Comparison of ENCODE assay signal across 1 cellular context in the genomic region with DNA sequence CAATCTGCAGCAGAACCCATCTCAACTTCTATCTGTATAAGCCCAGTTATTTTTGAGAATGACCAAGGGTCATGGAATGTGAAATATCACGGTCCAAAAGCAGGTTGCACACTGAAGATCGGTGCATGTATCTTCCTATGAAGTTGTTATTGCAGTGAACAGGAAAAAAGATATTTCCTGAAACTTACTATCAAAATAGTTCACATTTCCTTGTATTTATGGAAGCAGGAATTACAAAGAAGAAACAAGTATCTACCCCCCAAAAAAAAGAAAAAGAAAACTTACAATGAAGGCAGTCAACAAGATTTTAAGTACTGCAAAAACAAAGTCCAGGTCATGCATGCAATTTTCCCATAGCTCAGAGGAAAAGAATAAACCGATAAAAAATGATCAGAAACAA.
TF ChIP-seq lines count a peak whose summit lies in the region.

No MANE protein-coding gene starts in this region.

TF ChIP-seq in GM23338, 12 proteins besides CTCF, POLR2A, EP300 and RAD21 (continued from another document):
- no peak for TF ChIP-seq STAT1 (IDR thresholded peaks at IDR 0.05; ENCODE audit: unreplicated experiment)
- TF ChIP-seq EZH2phosphoT487 (IDR thresholded peaks at IDR 0.05; ENCODE audit: unreplicated experiment): no peak
- no peak for TF ChIP-seq CREB1 (CRISPR knock-in tag; IDR thresholded peaks at IDR 0.05; ENCODE audit: low read depth)
- no peak for TF ChIP-seq NANOG (IDR thresholded peaks at IDR 0.05; ENCODE audit: borderline replicate concordance)
- TF ChIP-seq, protein P1, sequence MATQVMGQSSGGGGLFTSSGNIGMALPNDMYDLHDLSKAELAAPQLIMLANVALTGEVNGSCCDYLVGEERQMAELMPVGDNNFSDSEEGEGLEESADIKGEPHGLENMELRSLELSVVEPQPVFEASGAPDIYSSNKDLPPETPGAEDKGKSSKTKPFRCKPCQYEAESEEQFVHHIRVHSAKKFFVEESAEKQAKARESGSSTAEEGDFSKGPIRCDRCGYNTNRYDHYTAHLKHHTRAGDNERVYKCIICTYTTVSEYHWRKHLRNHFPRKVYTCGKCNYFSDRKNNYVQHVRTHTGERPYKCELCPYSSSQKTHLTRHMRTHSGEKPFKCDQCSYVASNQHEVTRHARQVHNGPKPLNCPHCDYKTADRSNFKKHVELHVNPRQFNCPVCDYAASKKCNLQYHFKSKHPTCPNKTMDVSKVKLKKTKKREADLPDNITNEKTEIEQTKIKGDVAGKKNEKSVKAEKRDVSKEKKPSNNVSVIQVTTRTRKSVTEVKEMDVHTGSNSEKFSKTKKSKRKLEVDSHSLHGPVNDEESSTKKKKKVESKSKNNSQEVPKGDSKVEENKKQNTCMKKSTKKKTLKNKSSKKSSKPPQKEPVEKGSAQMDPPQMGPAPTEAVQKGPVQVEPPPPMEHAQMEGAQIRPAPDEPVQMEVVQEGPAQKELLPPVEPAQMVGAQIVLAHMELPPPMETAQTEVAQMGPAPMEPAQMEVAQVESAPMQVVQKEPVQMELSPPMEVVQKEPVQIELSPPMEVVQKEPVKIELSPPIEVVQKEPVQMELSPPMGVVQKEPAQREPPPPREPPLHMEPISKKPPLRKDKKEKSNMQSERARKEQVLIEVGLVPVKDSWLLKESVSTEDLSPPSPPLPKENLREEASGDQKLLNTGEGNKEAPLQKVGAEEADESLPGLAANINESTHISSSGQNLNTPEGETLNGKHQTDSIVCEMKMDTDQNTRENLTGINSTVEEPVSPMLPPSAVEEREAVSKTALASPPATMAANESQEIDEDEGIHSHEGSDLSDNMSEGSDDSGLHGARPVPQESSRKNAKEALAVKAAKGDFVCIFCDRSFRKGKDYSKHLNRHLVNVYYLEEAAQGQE (IDR thresholded peaks at IDR 0.05; ENCODE audit: unreplicated experiment): no peak
- TF ChIP-seq ZNF462 (CRISPR knock-in tag; IDR thresholded peaks at IDR 0.05): no peak
- TF ChIP-seq EZH2 (IDR thresholded peaks at IDR 0.05; ENCODE audit: low read depth, unreplicated experiment): no peak
- TF ChIP-seq POLR2AphosphoS5 (IDR thresholded peaks at IDR 0.05; ENCODE audit: low read depth): no peak
- TF ChIP-seq JUNB (IDR thresholded peaks at IDR 0.05; ENCODE audit: unreplicated experiment): no peak
